In the genomic region with DNA sequence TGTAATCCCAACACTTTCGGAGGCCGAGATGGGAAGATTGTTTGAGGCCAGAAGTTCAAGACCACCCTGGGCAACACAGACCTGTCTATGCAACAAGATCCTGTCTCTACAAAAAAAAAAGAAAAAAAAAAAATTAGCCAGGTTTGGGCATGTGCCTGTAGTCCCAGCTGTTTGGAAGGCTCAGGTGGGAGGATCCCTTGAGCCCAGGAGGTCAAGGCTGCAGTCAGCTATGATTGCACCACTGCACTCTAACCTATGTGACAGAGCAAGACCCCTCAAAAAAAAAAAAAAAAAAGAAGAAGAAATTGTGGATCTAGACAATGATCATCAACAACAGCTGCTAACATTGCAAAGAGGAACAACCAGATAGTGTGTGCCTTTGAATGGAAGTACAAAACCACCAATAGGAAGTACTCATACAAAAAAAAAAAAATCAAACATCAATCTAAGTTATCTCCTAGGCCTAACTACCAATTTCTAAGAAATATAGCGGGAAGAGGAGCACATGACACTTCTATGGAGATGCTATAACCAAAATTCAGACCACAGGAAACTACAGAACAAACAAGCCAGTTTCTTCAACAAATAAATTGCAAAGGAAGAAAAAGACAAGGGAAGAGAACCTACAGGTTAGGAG, we compare ENCODE assay signal across 25 cellular contexts.
DNase-seq lines count a peak whose midpoint lies in the region; ATAC-seq, FAIRE-seq and TF ChIP-seq lines count a peak whose summit lies in the region.
"Had no signal": no experiment of that assay in that cellular context is flagged by ENCODE, and none has a peak within 500 bp of the region (broad histone marks: within the 10 kb centered on the region; RNA-seq: fewer than 3 reads in every experiment).

No MANE protein-coding gene starts in this region.

- 57% methylated on average over 3 of the region's 3 CpGs for whole genome bisulfite sequencing in K562 (ENCODE audit: insufficient coverage, low coverage, missing lambda C conversion rate)
- WGBS in heart left ventricle, 4 donors, result 91 to 94% (median 93%) methylated on average over 3 of the region's 3 CpGs

- POLR2A ChIA-PET in Panc1 (lab: Charles Lee), result no interaction called here
- POLR2A ChIA-PET in K562 (lab: Yijun Ruan, JAX), result interaction anchor here (0.6 to 0.8 kb wide), 2 partner anchors 13 to 1194 kb away, joined by 4 read pairs; no protein-coding TSS in a partner anchor

- no peak overlapping the region for H3K4me3 ChIP-seq in Panc1 (ENCODE audit: low read depth in 2 of 2, low read length in 2 of 2)
- no peak overlapping the region for H3K4me3 ChIP-seq in K562
- no peak overlapping the region for H3K4me3 ChIP-seq in heart left ventricle
- H3K4me3 ChIP-seq: BLaER1, GM23338 had no signal

- H3K9me3 ChIP-seq in Panc1 (ENCODE audit: control insufficient read depth, insufficient read depth, low read depth, low read length) (no peaks in the 10 kb centered on the region), K562 (replicated peaks; ENCODE audit: control insufficient read depth, insufficient read depth, low read depth, low read length) (no peaks in the 10 kb centered on the region), heart left ventricle (no peaks in the 10 kb centered on the region)
- H3K9me3 ChIP-seq: BLaER1, SK-N-SH had no signal

- CTCF ChIA-PET in Panc1 (lab: Charles Lee) (no interaction called here), K562 (lab: Yijun Ruan, JAX; ENCODE audit: low intra/inter-chr PET ratio) (no interaction called here)

- in situ Hi-C loops in Panc1 (cut with HindIII; ENCODE audit: low pct_unique_long_range_greater_than_20kb, low sequenced_read_pairs), result no loop called here
- in situ Hi-C loops in K562 (cut with MboI), result no loop called here

- no peak for TF ChIP-seq EP300 in K562 (IDR thresholded peaks at IDR 0.05; ENCODE audit: low read length)

- ATAC-seq in Panc1 (no peak), K562 (no peak), GM18520 (IDR thresholded peaks at IDR 0.05; ENCODE audit: unreplicated experiment) (no peak), heart left ventricle (no peak)
- ATAC-seq: GM23338, HCT116 had no signal

- H3K9ac ChIP-seq in K562 (ENCODE audit: insufficient read depth in 1 of 2, low read depth in 2 of 2, low read length in 2 of 2), result no peak overlapping the region
- H3K9ac ChIP-seq: BLaER1, SK-N-SH had no signal

- no peaks in the 10 kb centered on the region for H3K36me3 ChIP-seq in Panc1 (ENCODE audit: control insufficient read depth, insufficient read depth, low read length)
- peaks cover 3% of the 10 kb centered on the region; the same call in 1 of the 3 replicates for H3K36me3 ChIP-seq in K562 (ENCODE audit: control insufficient read depth, insufficient read depth, low read length)
- peaks cover 0 to 14% (median 0%) of the 10 kb centered on the region in 9 donors for H3K36me3 ChIP-seq in heart left ventricle
- H3K36me3 ChIP-seq: BLaER1 had no signal

- H3K4me1 ChIP-seq in Panc1 (ENCODE audit: control insufficient read depth, insufficient read depth, low read length), result no peaks in the 10 kb centered on the region
- H3K4me1 ChIP-seq in K562 (replicated peaks in 1 of 2; ENCODE audit: control insufficient read depth in 2 of 2, insufficient read depth in 2 of 2, low read length in 2 of 2), result no peaks in the 10 kb centered on the region
- peaks cover 0 to 22% (median 10%) of the 10 kb centered on the region in 12 donors for H3K4me1 ChIP-seq in heart left ventricle

- 0 out of 2 replicates have a peak, but pooled peaks have one; percentile 18 for TF ChIP-seq POLR2A in GM12891 (IDR thresholded peaks at IDR 0.05; ENCODE audit: low read depth, low read length)
- TF ChIP-seq POLR2A in K562 (conservative IDR thresholded peaks at IDR 0.05), result no peak
- TF ChIP-seq POLR2A in heart left ventricle (IDR thresholded peaks at IDR 0.05), result no peak

- no peaks in the 10 kb centered on the region for H3K9me1 ChIP-seq in K562 (ENCODE audit: control insufficient read depth, insufficient read depth, low read length)

- no peak overlapping the region for H3K4me2 ChIP-seq in K562 (ENCODE audit: insufficient read depth, low read length)
- H3K4me2 ChIP-seq: BLaER1, GM23338, SK-N-SH had no signal

- H4K20me1 ChIP-seq in K562 (replicated peaks; ENCODE audit: control insufficient read depth, insufficient read depth, low read length), result 0 out of 2 replicates have a peak, but pooled peaks cover 3% of the 10 kb centered on the region
- H4K20me1 ChIP-seq: BLaER1 had no signal

- intact Hi-C loops in Panc1 (cut with micrococcal nuclease; ENCODE audit: unreplicated experiment), result no loop called here
- intact Hi-C loops in K562 (cut with micrococcal nuclease), result no loop called here
- intact Hi-C loops in heart left ventricle (cut with DNase I), result loop anchor here in 1 of 10 donors (10.0 kb wide), 1 partner anchor 65 kb away; no protein-coding TSS in a partner anchor

- H2AFZ ChIP-seq in K562 (ENCODE audit: low read depth, low read length), result no peak overlapping the region
- H2AFZ ChIP-seq: GM23338 had no signal

- TF ChIP-seq CTCF in Panc1 (IDR thresholded peaks at IDR 0.05) (no peak), K562 (IDR thresholded peaks at IDR 0.05 in 2 of 3, conservative IDR thresholded peaks at IDR 0.05 in 1 of 3; ENCODE audit: insufficient read depth in 2 of 3, low read depth in 1 of 3, low read length in 3 of 3) (no peak), heart left ventricle (IDR thresholded peaks at IDR 0.05) (no peak)

- H3K27me3 ChIP-seq in Panc1 (ENCODE audit: control insufficient read depth, insufficient read depth, low read length) (no peaks in the 10 kb centered on the region), K562 (ENCODE audit: control insufficient read depth in 2 of 2, insufficient read depth in 2 of 2, low read length in 2 of 2) (no peaks in the 10 kb centered on the region), heart left ventricle (no peaks in the 10 kb centered on the region)
- H3K27me3 ChIP-seq: BLaER1 had no signal

- BruUV-seq in Panc1 (replicated peaks; lab: Mats Ljungman, UMichigan) (TSS peak; percentile 55), K562 (replicated peaks; lab: Mats Ljungman, UMichigan) (no TSS peak)

- FAIRE-seq in GM12891 (lab: Jason Lieb, UNC) (no peak), K562 (lab: Jason Lieb, UNC) (no peak), GM19239 (lab: Jason Lieb, UNC) (no peak)
- FAIRE-seq: HTR-8/SVneo had no signal

- H3K79me2 ChIP-seq in K562 (ENCODE audit: control insufficient read depth, insufficient read depth, low read length), result no peaks in the 10 kb centered on the region

- no peak for TF ChIP-seq RAD21 in K562 (CRISPR knock-in tag; conservative IDR thresholded peaks at IDR 0.05 in 1 of 2, IDR thresholded peaks at IDR 0.05 in 1 of 2)

- DNase-seq in CMK (ENCODE audit: low read depth) (peak; percentile 32), GM12891 (ENCODE audit: insufficient read length, low spot score) (no peak), Panc1 (ENCODE audit: low read depth, low spot score) (no peak), K562 (ENCODE audit: extremely low read depth in 1 of 4, low spot score in 3 of 4) (no peak), EL (no peak), heart left ventricle (no peak), GM19239 (ENCODE audit: insufficient read length, low spot score) (no peak)
- DNase-seq: Calu3; CD4-positive, alpha-beta memory T cell; DMS153; GDM1; IMR-90; Kasumi-1; NCI-H1417; NCI-H1694 treated with DMSO at 0.1 percent for 48 hours; NCI-H2081 treated with DMSO at 0.1 percent for 48 hours; NCI-H446 treated with DMSO at 0.1 percent for 48 hours; NCI-H526 treated with DMSO at 0.1 percent for 48 hours; SIG-M5; SK-N-SH had no signal

- no peak overlapping the region for H3K27ac ChIP-seq in Panc1 (ENCODE audit: low read length)
- H3K27ac ChIP-seq in K562 (ENCODE audit: extremely low read depth, low read depth, low read length), result no peak overlapping the region
- H3K27ac ChIP-seq in heart left ventricle, result no peak overlapping the region
- H3K27ac ChIP-seq: BLaER1 had no signal

TF ChIP-seq in GM12891, 5 proteins besides CTCF, POLR2A, EP300 and RAD21:
- TF ChIP-seq TAF1 (IDR thresholded peaks at IDR 0.05; ENCODE audit: low read depth, low read length) (no peak), POLR2AphosphoS5 (IDR thresholded peaks at IDR 0.05; ENCODE audit: low read depth, low read length) (no peak), SPI1 (IDR thresholded peaks at IDR 0.05; ENCODE audit: low read depth, low read length) (no peak), POU2F2 (IDR thresholded peaks at IDR 0.05; ENCODE audit: low read depth, low read length) (no peak), PAX5 (IDR thresholded peaks at IDR 0.05; ENCODE audit: insufficient read depth, low read length, severe bottlenecking) (no peak)

TF ChIP-seq in K562, 482 proteins besides CTCF, POLR2A, EP300 and RAD21 (continues in another document):
- TF ChIP-seq IFI16 (CRISPR knock-in tag; IDR thresholded peaks at IDR 0.05) (no peak), SAP30 (IDR thresholded peaks at IDR 0.05; ENCODE audit: borderline replicate concordance, insufficient read depth, low read depth, low read length, poor library complexity, severe bottlenecking) (no peak), XRCC4 (IDR thresholded peaks at IDR 0.05; ENCODE audit: extremely low read depth, insufficient read depth, insufficient read length) (no peak), ZSCAN32 (CRISPR knock-in tag; IDR thresholded peaks at IDR 0.05) (no peak)
